In the genomic region with DNA sequence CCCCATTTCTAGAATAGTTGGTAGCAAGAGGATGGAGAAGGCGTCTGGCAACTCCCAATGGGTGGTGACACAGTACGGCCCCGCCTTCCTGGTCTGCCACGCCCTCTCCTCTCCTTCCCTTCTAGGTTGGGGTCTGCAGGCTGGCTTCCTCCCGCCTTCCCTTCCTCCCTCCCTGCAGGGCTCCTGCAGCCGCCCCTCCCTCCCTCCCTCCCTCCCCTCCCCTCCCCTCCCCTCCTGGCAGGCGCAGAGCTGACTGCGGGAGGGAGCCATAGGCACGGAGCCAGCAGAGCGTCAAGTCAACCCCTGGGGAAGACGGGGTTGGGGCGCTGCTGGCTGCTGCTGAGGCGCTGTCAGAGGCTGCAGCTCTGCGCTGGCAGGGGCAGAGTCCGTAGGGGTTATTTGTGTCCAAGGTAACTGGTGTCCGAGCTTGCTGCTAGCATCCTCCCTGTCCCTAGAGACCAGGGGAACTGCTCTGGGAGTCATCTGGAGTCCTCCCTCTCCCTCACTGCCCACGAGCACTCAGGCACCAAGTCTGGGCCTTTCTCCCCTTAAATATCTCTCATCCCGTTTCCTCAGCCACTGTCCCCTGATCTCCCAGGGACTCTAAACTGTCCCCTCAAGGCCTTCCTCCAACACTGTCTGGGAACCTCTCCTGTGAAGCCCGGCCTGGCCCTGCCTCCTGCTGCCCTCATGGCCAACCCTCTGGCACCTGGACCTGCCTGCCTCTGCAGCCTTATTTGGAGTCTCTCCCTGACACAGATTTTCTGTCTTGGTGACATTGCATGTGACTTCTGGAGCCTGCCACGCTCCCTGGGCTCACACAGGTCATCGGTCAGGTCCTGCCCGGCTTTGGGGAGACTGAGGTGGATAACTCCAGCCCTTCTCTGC, we compare ENCODE assay signal across 1 cellular context.
A peak's percentile ranks its signal among the peaks of the same experiment; 100 is the strongest.
TF ChIP-seq lines count a peak whose summit lies in the region.

No MANE protein-coding gene starts in this region.

TF ChIP-seq in liver, 16 proteins besides CTCF, POLR2A, EP300 and RAD21 (continued from another document):
- TF ChIP-seq, protein P1, sequence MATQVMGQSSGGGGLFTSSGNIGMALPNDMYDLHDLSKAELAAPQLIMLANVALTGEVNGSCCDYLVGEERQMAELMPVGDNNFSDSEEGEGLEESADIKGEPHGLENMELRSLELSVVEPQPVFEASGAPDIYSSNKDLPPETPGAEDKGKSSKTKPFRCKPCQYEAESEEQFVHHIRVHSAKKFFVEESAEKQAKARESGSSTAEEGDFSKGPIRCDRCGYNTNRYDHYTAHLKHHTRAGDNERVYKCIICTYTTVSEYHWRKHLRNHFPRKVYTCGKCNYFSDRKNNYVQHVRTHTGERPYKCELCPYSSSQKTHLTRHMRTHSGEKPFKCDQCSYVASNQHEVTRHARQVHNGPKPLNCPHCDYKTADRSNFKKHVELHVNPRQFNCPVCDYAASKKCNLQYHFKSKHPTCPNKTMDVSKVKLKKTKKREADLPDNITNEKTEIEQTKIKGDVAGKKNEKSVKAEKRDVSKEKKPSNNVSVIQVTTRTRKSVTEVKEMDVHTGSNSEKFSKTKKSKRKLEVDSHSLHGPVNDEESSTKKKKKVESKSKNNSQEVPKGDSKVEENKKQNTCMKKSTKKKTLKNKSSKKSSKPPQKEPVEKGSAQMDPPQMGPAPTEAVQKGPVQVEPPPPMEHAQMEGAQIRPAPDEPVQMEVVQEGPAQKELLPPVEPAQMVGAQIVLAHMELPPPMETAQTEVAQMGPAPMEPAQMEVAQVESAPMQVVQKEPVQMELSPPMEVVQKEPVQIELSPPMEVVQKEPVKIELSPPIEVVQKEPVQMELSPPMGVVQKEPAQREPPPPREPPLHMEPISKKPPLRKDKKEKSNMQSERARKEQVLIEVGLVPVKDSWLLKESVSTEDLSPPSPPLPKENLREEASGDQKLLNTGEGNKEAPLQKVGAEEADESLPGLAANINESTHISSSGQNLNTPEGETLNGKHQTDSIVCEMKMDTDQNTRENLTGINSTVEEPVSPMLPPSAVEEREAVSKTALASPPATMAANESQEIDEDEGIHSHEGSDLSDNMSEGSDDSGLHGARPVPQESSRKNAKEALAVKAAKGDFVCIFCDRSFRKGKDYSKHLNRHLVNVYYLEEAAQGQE (IDR thresholded peaks at IDR 0.05), result no peak
- no peak for TF ChIP-seq FOXA1 (IDR thresholded peaks at IDR 0.05)
- TF ChIP-seq, protein P2, sequence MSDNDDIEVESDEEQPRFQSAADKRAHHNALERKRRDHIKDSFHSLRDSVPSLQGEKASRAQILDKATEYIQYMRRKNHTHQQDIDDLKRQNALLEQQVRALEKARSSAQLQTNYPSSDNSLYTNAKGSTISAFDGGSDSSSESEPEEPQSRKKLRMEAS (IDR thresholded peaks at IDR 0.05), result no peak
- no peak for TF ChIP-seq FOXA2 (IDR thresholded peaks at IDR 0.05)
- peak; percentile 16 for TF ChIP-seq SP1 (IDR thresholded peaks at IDR 0.05)
- TF ChIP-seq EGR1 (IDR thresholded peaks at IDR 0.05; ENCODE audit: low read depth in 2 of 2), result no peak
